ENCODE assay signal across 16 cellular contexts in genomic region chr15:35738370-35738769, GRCh38.
A peak's percentile ranks its signal among the peaks of the same experiment; 100 is the strongest.
DNase-seq lines count a peak whose midpoint lies in the region; ATAC-seq and TF ChIP-seq lines count a peak whose summit lies in the region.
"Had no signal": no experiment of that assay in that cellular context is flagged by ENCODE, and none has a peak within 500 bp of the region (broad histone marks: within the 10 kb centered on the region; RNA-seq: fewer than 3 reads in every experiment).

No MANE protein-coding gene starts in this region.

- no peak for ATAC-seq in GM23338
- ATAC-seq: gastrocnemius medialis, pancreas had no signal

- no peaks in the 10 kb centered on the region for H3K27me3 Mint-ChIP-seq in GM23338 (ENCODE audit: insufficient read depth, low read depth, poor library complexity)
- no peaks in the 10 kb centered on the region for H3K27me3 Mint-ChIP-seq in nephron progenitor cell (ENCODE audit: low read depth, poor library complexity)
- H3K27me3 Mint-ChIP-seq: B cell had no signal

- no peaks in the 10 kb centered on the region for H3K9me3 Mint-ChIP-seq in GM23338
- peaks cover 15% of the 10 kb centered on the region for H3K9me3 Mint-ChIP-seq in nephron progenitor cell
- H3K9me3 Mint-ChIP-seq: activated CD4-positive, alpha-beta memory T cell treated with anti-CD3 and anti-CD28 coated beads, Interleukin-2, amount 10 ng/mL, durations not matched to agents 7 days and 5 days had no signal

- no peaks in the 10 kb centered on the region for H3K79me2 ChIP-seq in GM23338 (replicated peaks; ENCODE audit: insufficient read depth)

- H3K36me3 ChIP-seq in GM23338 (ENCODE audit: insufficient read depth): no peaks in the 10 kb centered on the region
- H3K36me3 ChIP-seq: gastrocnemius medialis, pancreas had no signal

- H3K4me2 ChIP-seq in GM23338: no peak overlapping the region

- no peak overlapping the region for H3K4me3 ChIP-seq in GM23338
- H3K4me3 ChIP-seq in epithelial cell of esophagus (ENCODE audit: low read length): no peak overlapping the region
- H3K4me3 ChIP-seq: gastrocnemius medialis, pancreas had no signal

- H4K20me1 ChIP-seq in GM23338 (replicated peaks; ENCODE audit: insufficient read depth): no peaks in the 10 kb centered on the region

- H3F3A ChIP-seq in GM23338 (replicated peaks; ENCODE audit: low read depth): no peaks in the 10 kb centered on the region

- H3K9me2 ChIP-seq in GM23338 (ENCODE audit: insufficient read depth): peaks cover 3% of the 10 kb centered on the region

- no peaks in the 10 kb centered on the region for H3K36me3 Mint-ChIP-seq in GM23338 (ENCODE audit: low read depth)
- H3K36me3 Mint-ChIP-seq in nephron progenitor cell (ENCODE audit: low read depth): peaks cover 8% of the 10 kb centered on the region

- H2AFZ ChIP-seq in GM23338: 0 out of 2 replicates have a peak overlapping the region, but pooled peaks have one; percentile 2

- TF ChIP-seq CTCF in GM23338 (conservative IDR thresholded peaks at IDR 0.05; ENCODE audit: low read depth in 2 of 2) (no peak), epithelial cell of esophagus (IDR thresholded peaks at IDR 0.05; ENCODE audit: insufficient read depth, low read depth, low read length, missing control alignments) (no peak), nephron progenitor cell (IDR thresholded peaks at IDR 0.05) (no peak), GM13977 (IDR thresholded peaks at IDR 0.05; ENCODE audit: extremely low read depth, insufficient read depth, missing control alignments) (no peak)

- H3K27ac ChIP-seq in GM23338 (ENCODE audit: low read depth): no peak overlapping the region
- H3K27ac ChIP-seq: gastrocnemius medialis, pancreas had no signal

- in situ Hi-C loops in GM13977 (cut with MboI; ENCODE audit: low pct_unique_long_range_greater_than_20kb, low sequenced_read_pairs, unreplicated experiment): no loop called here

- H3K4me1 ChIP-seq in GM23338 (ENCODE audit: insufficient read depth): no peaks in the 10 kb centered on the region
- H3K4me1 ChIP-seq: gastrocnemius medialis, pancreas had no signal

- H3K27ac Mint-ChIP-seq in GM23338: 0 out of 2 replicates have a peak overlapping the region, but pooled peaks have one; percentile 34
- peak overlapping the region; percentile 84 for H3K27ac Mint-ChIP-seq in nephron progenitor cell
- H3K27ac Mint-ChIP-seq: activated CD4-positive, alpha-beta memory T cell treated with anti-CD3 and anti-CD28 coated beads, Interleukin-2, amount 10 ng/mL, durations not matched to agents 7 days and 5 days; activated T-helper 1 cell treated with anti-CD3 and anti-CD28 coated beads, Interleukin-12 subunit alpha, Interleukin-12 subunit beta, Interleukin-2, Interleukin-4 antibody, amounts not matched to agents 30 ng/mL and 10 ng/mL and 1 ng/mL, durations not matched to agents 14 hours and 24 hours and 36 hours; B cell had no signal

- DNase-seq in GM23338 (ENCODE audit: low spot score) (peak; percentile 10), RKO (ENCODE audit: low spot score) (peak; percentile 79), epithelial cell of esophagus (ENCODE audit: low read depth) (peak; percentile 87), nephron progenitor cell (no peak), NCI-H2081 (lab: John Stamatoyannopoulos, UW) (no peak), NCI-H187 treated with DMSO at 0.1 percent for 48 hours (lab: John Stamatoyannopoulos, UW) (no peak), GM13977 (ENCODE audit: low spot score) (no peak), DMS79 treated with DMSO at 0.1 percent for 48 hours (lab: John Stamatoyannopoulos, UW) (no peak)
- DNase-seq: activated CD4-positive, alpha-beta memory T cell treated with anti-CD3 and anti-CD28 coated beads, Interleukin-2, amount 10 ng/mL, durations not matched to agents 7 days and 5 days; gastrocnemius medialis; Karpas-422; NCI-H1930; pancreas; SIG-M5 had no signal

- H3K4me1 Mint-ChIP-seq in GM23338 (no peaks in the 10 kb centered on the region), nephron progenitor cell (peaks cover 10% of the 10 kb centered on the region)
- H3K4me1 Mint-ChIP-seq: activated CD4-positive, alpha-beta memory T cell treated with anti-CD3 and anti-CD28 coated beads, Interleukin-2, amount 10 ng/mL, durations not matched to agents 7 days and 5 days; B cell had no signal

- H3K4me3 Mint-ChIP-seq in GM23338 (no peak overlapping the region), nephron progenitor cell (no peak overlapping the region)
- H3K4me3 Mint-ChIP-seq: activated CD4-positive, alpha-beta memory T cell treated with anti-CD3 and anti-CD28 coated beads, Interleukin-2, amount 10 ng/mL, durations not matched to agents 7 days and 5 days; activated T-helper 1 cell treated with anti-CD3 and anti-CD28 coated beads, Interleukin-12 subunit alpha, Interleukin-12 subunit beta, Interleukin-2, Interleukin-4 antibody, amounts not matched to agents 30 ng/mL and 10 ng/mL and 1 ng/mL, durations not matched to agents 14 hours and 24 hours and 36 hours; B cell had no signal

- no peaks in the 10 kb centered on the region for H3K27me3 ChIP-seq in GM23338 (ENCODE audit: insufficient read depth)
- H3K27me3 ChIP-seq: gastrocnemius medialis, pancreas had no signal

TF ChIP-seq in GM23338, 12 proteins besides CTCF, POLR2A, EP300 and RAD21:
- TF ChIP-seq ZNF114 (CRISPR knock-in tag; IDR thresholded peaks at IDR 0.05): no peak
- TF ChIP-seq EZH2 (IDR thresholded peaks at IDR 0.05; ENCODE audit: low read depth, unreplicated experiment): no peak
- TF ChIP-seq NANOG (IDR thresholded peaks at IDR 0.05; ENCODE audit: borderline replicate concordance): no peak
- no peak for TF ChIP-seq ETS1 (IDR thresholded peaks at IDR 0.05)

Comparison
In these comparisons a context has a peak if more than half of its experiments do, and no peak if none do; other contexts are left out.
1. DNase-seq: peak in GM23338 (single experiment), RKO (single experiment) and epithelial cell of esophagus (single experiment); none in nephron progenitor cell (single experiment), NCI-H2081 (0 of 2), NCI-H187 treated with DMSO at 0.1 percent for 48 hours (single experiment), GM13977 (single experiment) and DMS79 treated with DMSO at 0.1 percent for 48 hours (single experiment).